9 cellular contexts compared by ENCODE assay signal in the genomic region with DNA sequence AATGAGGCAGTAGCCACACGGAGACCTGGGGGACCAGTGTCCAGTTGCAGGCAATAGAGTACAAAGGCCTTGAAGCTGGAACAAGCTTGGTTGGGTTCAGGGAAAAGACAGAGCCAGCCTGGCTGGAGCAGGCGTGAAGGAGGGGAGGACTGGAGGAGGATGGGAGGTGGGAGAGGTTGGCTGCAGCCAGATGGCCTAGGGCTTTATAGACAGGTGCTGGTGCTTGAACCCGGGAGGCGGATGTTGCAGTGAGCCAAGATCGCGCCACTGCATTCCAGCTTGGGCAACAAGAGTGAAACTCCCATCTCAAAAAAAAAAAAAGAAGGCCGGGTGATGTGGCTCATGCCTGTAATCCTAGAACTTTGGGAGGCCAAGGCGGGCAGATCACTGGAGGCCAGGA. TPM values are rescaled to one million over a fixed set of nuclear protein-coding genes. Genes with fewer than 3 reads are reported as not detected.
DNase-seq lines count a peak whose midpoint lies in the region; ATAC-seq, FAIRE-seq and TF ChIP-seq lines count a peak whose summit lies in the region.
"Had no signal": no experiment of that assay in that cellular context is flagged by ENCODE, and none has a peak within 500 bp of the region (broad histone marks: within the 10 kb centered on the region; RNA-seq: fewer than 3 reads in every experiment).

No MANE protein-coding gene starts in this region.

- no peak for TF ChIP-seq EP300 in A549 (IDR thresholded peaks at IDR 0.05)

- TF ChIP-seq CTCF in A549 (IDR thresholded peaks at IDR 0.05), result no peak

- no peak overlapping the region for H3K27ac Mint-ChIP-seq in activated naive CD8-positive, alpha-beta T cell treated with anti-CD3 and anti-CD28 coated beads for 36 hours

- H3K9me3 Mint-ChIP-seq in activated naive CD8-positive, alpha-beta T cell treated with anti-CD3 and anti-CD28 coated beads for 36 hours, result peaks cover 1% of the 10 kb centered on the region

- H3K9ac ChIP-seq in mesenchymal stem cell (ENCODE audit: low read length), result no peak overlapping the region

- H3K23ac ChIP-seq in mesenchymal stem cell (ENCODE audit: low read length in 2 of 2), result no peak overlapping the region

- peaks cover 40% of the 10 kb centered on the region for H3K4me1 Mint-ChIP-seq in activated naive CD8-positive, alpha-beta T cell treated with anti-CD3 and anti-CD28 coated beads for 36 hours

- no peak overlapping the region for H2BK12ac ChIP-seq in mesenchymal stem cell (ENCODE audit: low read length in 2 of 2)

- no peak overlapping the region for H4K8ac ChIP-seq in mesenchymal stem cell (ENCODE audit: low read length)

- peaks cover 2% of the 10 kb centered on the region for H3K36me3 Mint-ChIP-seq in activated naive CD8-positive, alpha-beta T cell treated with anti-CD3 and anti-CD28 coated beads for 36 hours

- H3K27me3 ChIP-seq in mesenchymal stem cell (ENCODE audit: control insufficient read depth in 1 of 2, insufficient read depth in 1 of 2, low read length in 2 of 2), result peaks cover 0 to 26% of the 10 kb centered on the region in 2 experiments

- H3K9me3 ChIP-seq in A549 (no peaks in the 10 kb centered on the region), mesenchymal stem cell (ENCODE audit: control insufficient read depth, low read length) (no peaks in the 10 kb centered on the region)

- H3K4me3 ChIP-seq in A549, result peak overlapping the region; percentile 67
- H3K4me3 ChIP-seq in mesenchymal stem cell (ENCODE audit: insufficient read depth in 1 of 2, low read depth in 1 of 2, low read length in 2 of 2), result no peak overlapping the region

- no peak overlapping the region for H3K18ac ChIP-seq in mesenchymal stem cell (ENCODE audit: low read depth in 1 of 2, low read length in 2 of 2)

- H2BK5ac ChIP-seq in mesenchymal stem cell (ENCODE audit: low read depth, low read length, poor library complexity, severe bottlenecking), result no peak overlapping the region

- CTCF ChIA-PET in A549 (lab: Yijun Ruan, JAX), result interaction anchor here (0.5 to 18.2 kb wide), 20 partner anchors 8 to 368 kb away, joined by 3 to 259 read pairs (median 8); partner anchors contain the start of genes CATSPERG, FAM98C, KCNK6 and PPP1R14A

- no peak overlapping the region for H2BK15ac ChIP-seq in mesenchymal stem cell (ENCODE audit: low read depth, poor library complexity, severe bottlenecking)

- no peak for DNase-seq in A549 (ENCODE audit: low read depth in 1 of 2, low spot score in 1 of 2)
- peak; percentile 46 for DNase-seq in HT-29 (ENCODE audit: low spot score)
- no peak for DNase-seq in activated naive CD8-positive, alpha-beta T cell treated with anti-CD3 and anti-CD28 coated beads for 36 hours
- no peak for DNase-seq in mesenchymal stem cell
- DNase-seq in stimulated activated CD4-positive, alpha-beta T cell treated with anti-CD3 and anti-CD28 coated beads, Interleukin-4, amount 100 ng/mL, for 24 hours, result no peak
- DNase-seq in caudate nucleus (lab: John Stamatoyannopoulos, UW), result no peak
- DNase-seq in SK-N-DZ (ENCODE audit: low spot score), result no peak
- no peak for DNase-seq in A172 (ENCODE audit: low spot score)
- DNase-seq: EL had no signal

- H3K79me1 ChIP-seq in mesenchymal stem cell (replicated peaks; ENCODE audit: low read length, poor library complexity, severe bottlenecking), result peaks cover 3% of the 10 kb centered on the region

- ATAC-seq in A549, result no peak

- H3K36me3 ChIP-seq in mesenchymal stem cell (ENCODE audit: control insufficient read depth in 1 of 2, insufficient read depth in 2 of 2, low read depth in 1 of 2, low read length in 2 of 2), result no peaks in the 10 kb centered on the region

- no peak for TF ChIP-seq POLR2A in A549 (IDR thresholded peaks at IDR 0.05; ENCODE audit: low read length)

- POLR2A ChIA-PET in A549 (lab: Yijun Ruan, JAX), result interaction anchor here (1.6 to 8.8 kb wide), 5 partner anchors 10 to 54 kb away, joined by 5 to 127 read pairs (median 9); partner anchors contain the start of genes C19orf33, KCNK6 and PPP1R14A

- no peak overlapping the region for H3K14ac ChIP-seq in mesenchymal stem cell (ENCODE audit: low read length in 2 of 2)

- H3K4me3 Mint-ChIP-seq in activated naive CD8-positive, alpha-beta T cell treated with anti-CD3 and anti-CD28 coated beads for 36 hours, result peak overlapping the region; percentile 88

- no peak overlapping the region for H4K91ac ChIP-seq in mesenchymal stem cell (ENCODE audit: low read length)

- H3K4ac ChIP-seq in mesenchymal stem cell (ENCODE audit: low read depth in 1 of 2, low read length in 2 of 2), result no peak overlapping the region

- H3K27ac ChIP-seq in A549 (peak overlapping the region; percentile 89 to 91), mesenchymal stem cell (ENCODE audit: low read length, poor library complexity, severe bottlenecking) (peak overlapping the region; percentile 75), caudate nucleus (ENCODE audit: low read depth, low read length) (no peak overlapping the region)

- no peak overlapping the region for H2BK120ac ChIP-seq in mesenchymal stem cell (ENCODE audit: low read depth, low read length)

- H2AK5ac ChIP-seq in mesenchymal stem cell (ENCODE audit: low read length, severe bottlenecking), result peak overlapping the region; percentile 94

- H3K4me1 ChIP-seq in A549 (peaks cover 72% of the 10 kb centered on the region), mesenchymal stem cell (ENCODE audit: control insufficient read depth, insufficient read depth, low read depth, low read length) (peaks cover 48% of the 10 kb centered on the region)

- H2AFZ ChIP-seq in mesenchymal stem cell (ENCODE audit: low read depth, low read length), result no peak overlapping the region

- peak; percentile 49 for FAIRE-seq in A549 (lab: Jason Lieb, UNC)

- WGBS in A549 (ENCODE audit: missing lambda C conversion rate), result 70% methylated on average over 8 of the region's 8 CpGs
- WGBS in mesenchymal stem cell, result 83% methylated on average over 8 of the region's 8 CpGs

- no peaks in the 10 kb centered on the region for H3K27me3 Mint-ChIP-seq in activated naive CD8-positive, alpha-beta T cell treated with anti-CD3 and anti-CD28 coated beads for 36 hours

- H3K4me2 ChIP-seq in A549 (peak overlapping the region; percentile 76), mesenchymal stem cell (ENCODE audit: low read length, poor library complexity, severe bottlenecking) (peak overlapping the region; percentile 8)

- no peak for TF ChIP-seq RAD21 in A549 (conservative IDR thresholded peaks at IDR 0.05 in 1 of 2, IDR thresholded peaks at IDR 0.05 in 1 of 2)

RNA-seq across cellular contexts. Expression of gene SPINT2, which starts 1.7 kb away (rescaled TPM):
- polyA plus RNA-seq in A549 (2011; rRNA removed) (343 and 425 TPM in 2 replicates), A549 (2017; fragmentation: RNase III; extraction: RNeasy Plus Mini Kit Qiagen cat#74134 plus additional on column Dnase treatment) (244 to 296 TPM (median 291 TPM) in 3 replicates)
- 347 and 383 TPM in 2 replicates for polyA plus RNA-seq in A549 (2012; cell fraction: cytosol; rRNA removed)
- 348 and 443 TPM in 2 replicates for polyA plus RNA-seq in A549 (2012; cell fraction: nucleus; rRNA removed)
- 154 and 156 TPM in 2 replicates for polyA minus RNA-seq in A549 (2011; rRNA and poly(A)+ RNA removed)
- total RNA-seq in HT-29 (2014; rRNA removed; shearing (Covaris generic)), result 2,475 and 2,514 TPM in 2 replicates
- 10 to 100 TPM; 28.2 to 31.7 TPM for total RNA-seq in activated naive CD8-positive, alpha-beta T cell treated with anti-CD3 and anti-CD28 coated beads for 36 hours
- polyA plus RNA-seq in mesenchymal stem cell (2013, experiment 1 of 2), result 6.9 TPM
- 7.6 TPM for polyA plus RNA-seq in mesenchymal stem cell (2013, experiment 2 of 2)
- 1.6 and 2.1 TPM in 2 replicates for polyA plus RNA-seq in SK-N-DZ (2014; cell fraction: cytosol; rRNA removed)
- polyA plus RNA-seq in SK-N-DZ (2014; cell fraction: nucleus; rRNA removed), result 1.4 and 1.8 TPM in 2 replicates
- total RNA-seq in A172 (2014; rRNA removed; shearing (Covaris generic)), result 0.41 and 0.60 TPM in 2 replicates

RNA-seq across cellular contexts. Expression of gene PPP1R14A, which starts 9.9 kb away (rescaled TPM):
- polyA plus RNA-seq in A549 (2011; rRNA removed), result 14.6 and 30.5 TPM in 2 replicates
- polyA plus RNA-seq in A549 (2012; cell fraction: cytosol; rRNA removed), result 281 and 324 TPM in 2 replicates
- polyA plus RNA-seq in A549 (2012; cell fraction: nucleus; rRNA removed), result 99.6 and 180 TPM in 2 replicates
- 88.6 to 99.6 TPM (median 99.5 TPM) in 3 replicates for polyA plus RNA-seq in A549 (2017; fragmentation: RNase III; extraction: RNeasy Plus Mini Kit Qiagen cat#74134 plus additional on column Dnase treatment)
- polyA minus RNA-seq in A549 (2011; rRNA and poly(A)+ RNA removed), result 2.9 and 3.1 TPM in 2 replicates
- not detected in 2 replicates for total RNA-seq in HT-29 (2014; rRNA removed; shearing (Covaris generic))
- not detected for total RNA-seq in activated naive CD8-positive, alpha-beta T cell treated with anti-CD3 and anti-CD28 coated beads for 36 hours
- polyA plus RNA-seq in mesenchymal stem cell (2013, experiment 1 of 2), result 61.0 TPM
- 54.2 TPM for polyA plus RNA-seq in mesenchymal stem cell (2013, experiment 2 of 2)
- polyA plus RNA-seq in SK-N-DZ (2014; cell fraction: cytosol; rRNA removed), result 2.0 and 3.5 TPM in 2 replicates
- 5.1 and 10.4 TPM in 2 replicates for polyA plus RNA-seq in SK-N-DZ (2014; cell fraction: nucleus; rRNA removed)
- not detected in 2 replicates for total RNA-seq in A172 (2014; rRNA removed; shearing (Covaris generic))

RNA-seq across cellular contexts. Expression of gene C19orf33, which starts 38.0 kb away (rescaled TPM):
- polyA plus RNA-seq in A549 (2011; rRNA removed) (197 and 302 TPM in 2 replicates), A549 (2017; fragmentation: RNase III; extraction: RNeasy Plus Mini Kit Qiagen cat#74134 plus additional on column Dnase treatment) (487 to 531 TPM (median 489 TPM) in 3 replicates)
- 1,004 and 1,085 TPM in 2 replicates for polyA plus RNA-seq in A549 (2012; cell fraction: cytosol; rRNA removed)
- polyA plus RNA-seq in A549 (2012; cell fraction: nucleus; rRNA removed), result 520 and 541 TPM in 2 replicates
- 17.0 and 21.4 TPM in 2 replicates for polyA minus RNA-seq in A549 (2011; rRNA and poly(A)+ RNA removed)
- total RNA-seq in HT-29 (2014; rRNA removed; shearing (Covaris generic)), result 1,318 and 1,477 TPM in 2 replicates
- not detected for total RNA-seq in activated naive CD8-positive, alpha-beta T cell treated with anti-CD3 and anti-CD28 coated beads for 36 hours
- polyA plus RNA-seq in mesenchymal stem cell (2013, experiment 1 of 2), result 1.8 TPM
- 2.1 TPM for polyA plus RNA-seq in mesenchymal stem cell (2013, experiment 2 of 2)
- polyA plus RNA-seq in SK-N-DZ (2014; cell fraction: cytosol; rRNA removed), result not detected in 2 replicates
- polyA plus RNA-seq in SK-N-DZ (2014; cell fraction: nucleus; rRNA removed), result not detected in 2 replicates
- total RNA-seq in A172 (2014; rRNA removed; shearing (Covaris generic)), result 220 and 316 TPM in 2 replicates

RNA-seq across cellular contexts. Expression of gene DPF1, which starts 42.0 kb away (rescaled TPM):
- polyA plus RNA-seq in A549 (2011; rRNA removed) (1.3 and 2.1 TPM in 2 replicates), A549 (2017; fragmentation: RNase III; extraction: RNeasy Plus Mini Kit Qiagen cat#74134 plus additional on column Dnase treatment) (4.4 to 6.8 TPM (median 5.3 TPM) in 3 replicates)
- polyA plus RNA-seq in A549 (2012; cell fraction: cytosol; rRNA removed), result 5.0 and 5.1 TPM in 2 replicates
- polyA plus RNA-seq in A549 (2012; cell fraction: nucleus; rRNA removed), result 11.4 and 12.1 TPM in 2 replicates
- 1.6 and 2.8 TPM in 2 replicates for polyA minus RNA-seq in A549 (2011; rRNA and poly(A)+ RNA removed)
- total RNA-seq in HT-29 (2014; rRNA removed; shearing (Covaris generic)), result 0.89 and 1.3 TPM in 2 replicates
- under 1 TPM; 0.41 to 0.50 TPM for total RNA-seq in activated naive CD8-positive, alpha-beta T cell treated with anti-CD3 and anti-CD28 coated beads for 36 hours
- 1.4 TPM for polyA plus RNA-seq in mesenchymal stem cell (2013, experiment 1 of 2)
- 1.3 TPM for polyA plus RNA-seq in mesenchymal stem cell (2013, experiment 2 of 2)
- polyA plus RNA-seq in SK-N-DZ (2014; cell fraction: cytosol; rRNA removed), result 30.6 and 40.8 TPM in 2 replicates
- 50.0 and 51.9 TPM in 2 replicates for polyA plus RNA-seq in SK-N-DZ (2014; cell fraction: nucleus; rRNA removed)
- total RNA-seq in A172 (2014; rRNA removed; shearing (Covaris generic)), result 6.4 and 19.2 TPM in 2 replicates

RNA-seq across cellular contexts. Expression of gene YIF1B, which starts 49.7 kb away (rescaled TPM):
- polyA plus RNA-seq in A549 (2011; rRNA removed), result 75.5 and 88.1 TPM in 2 replicates
- 225 and 320 TPM in 2 replicates for polyA plus RNA-seq in A549 (2012; cell fraction: cytosol; rRNA removed)
- polyA plus RNA-seq in A549 (2012; cell fraction: nucleus; rRNA removed), result 303 and 382 TPM in 2 replicates
- 87.5 to 104 TPM (median 100 TPM) in 3 replicates for polyA plus RNA-seq in A549 (2017; fragmentation: RNase III; extraction: RNeasy Plus Mini Kit Qiagen cat#74134 plus additional on column Dnase treatment)
- polyA minus RNA-seq in A549 (2011; rRNA and poly(A)+ RNA removed), result 75.2 and 83.9 TPM in 2 replicates
- total RNA-seq in HT-29 (2014; rRNA removed; shearing (Covaris generic)), result 137 and 149 TPM in 2 replicates
- 10 to 100 TPM; 57.3 to 63.0 TPM for total RNA-seq in activated naive CD8-positive, alpha-beta T cell treated with anti-CD3 and anti-CD28 coated beads for 36 hours
- 61.1 TPM for polyA plus RNA-seq in mesenchymal stem cell (2013, experiment 1 of 2)
- polyA plus RNA-seq in mesenchymal stem cell (2013, experiment 2 of 2), result 60.5 TPM
- 73.2 and 80.4 TPM in 2 replicates for polyA plus RNA-seq in SK-N-DZ (2014; cell fraction: cytosol; rRNA removed)
- polyA plus RNA-seq in SK-N-DZ (2014; cell fraction: nucleus; rRNA removed), result 65.2 and 72.6 TPM in 2 replicates
- 98.8 and 110 TPM in 2 replicates for total RNA-seq in A172 (2014; rRNA removed; shearing (Covaris generic))

Comparison
In these comparisons a context has a peak if more than half of its experiments do, and no peak if none do; other contexts are left out.
1. RNA of gene SPINT2, which starts 1.7 kb away (total RNA-seq): 2,475 to 2,514 TPM in HT-29; 28.2 to 31.7 TPM in activated naive CD8-positive, alpha-beta T cell treated with anti-CD3 and anti-CD28 coated beads for 36 hours and 0.41 to 0.60 TPM in A172; every median in the first group is over 10 times any median in the second.
2. RNA of gene C19orf33, which starts 38.0 kb away (total RNA-seq): 1,318 to 1,477 TPM in HT-29 and 220 to 316 TPM in A172; not detected in activated naive CD8-positive, alpha-beta T cell treated with anti-CD3 and anti-CD28 coated beads for 36 hours; every median in the first group is over 100 times any median in the second.